In genomic region chr16:8937803-8938202, GRCh38 we compare ENCODE assay signal across 19 cellular contexts. TPM values are rescaled to one million over a fixed set of nuclear protein-coding genes. Genes with fewer than 3 reads are reported as not detected.
DNase-seq lines count a peak whose midpoint lies in the region; ATAC-seq and TF ChIP-seq lines count a peak whose summit lies in the region.
"Had no signal": no experiment of that assay in that cellular context is flagged by ENCODE, and none has a peak within 500 bp of the region (broad histone marks: within the 10 kb centered on the region; RNA-seq: fewer than 3 reads in every experiment).

No MANE protein-coding gene starts in this region.

- intact Hi-C loops in activated CD8-positive, alpha-beta T cell treated with anti-CD3 and anti-CD28 coated beads for 36 hours (cut with micrococcal nuclease), result no loop called here

- H2AFZ ChIP-seq in KMS-11 (ENCODE audit: low read depth), result no peak overlapping the region

- no peaks in the 10 kb centered on the region for H3K27me3 ChIP-seq in KMS-11 (ENCODE audit: insufficient read depth, low read depth)
- H3K27me3 ChIP-seq: cardiac muscle cell, spleen had no signal

- H3K4me1 Mint-ChIP-seq in activated CD8-positive, alpha-beta T cell treated with anti-CD3 and anti-CD28 coated beads for 36 hours (ENCODE audit: low read depth), result peaks cover 80% of the 10 kb centered on the region
- H3K4me1 Mint-ChIP-seq in activated CD8-positive, alpha-beta T cell treated with anti-CD3 and anti-CD28 coated beads, Interleukin-2, amount 10 ng/mL, durations not matched to agents 7 days and 5 days (ENCODE audit: low read depth), result peaks cover 57% of the 10 kb centered on the region
- peaks cover 83% of the 10 kb centered on the region for H3K4me1 Mint-ChIP-seq in central memory CD8-positive, alpha-beta T cell
- peaks cover 57% of the 10 kb centered on the region for H3K4me1 Mint-ChIP-seq in neural crest cell

- no peak for DNase-seq in activated CD8-positive, alpha-beta T cell treated with anti-CD3 and anti-CD28 coated beads for 36 hours
- no peak for DNase-seq in activated CD8-positive, alpha-beta T cell treated with anti-CD3 and anti-CD28 coated beads, Interleukin-2, amount 10 ng/mL, durations not matched to agents 7 days and 5 days
- DNase-seq in central memory CD8-positive, alpha-beta T cell (ENCODE audit: low spot score in 2 of 2), result no peak
- DNase-seq in neural crest cell (ENCODE audit: low read depth, low spot score), result no peak
- no peak for DNase-seq in NCI-H2171 (lab: John Stamatoyannopoulos, UW)
- DNase-seq in RPMI8226, result no peak
- DNase-seq: amniotic stem cell, head of caudate nucleus, NCI-H1694 treated with DMSO at 0.1 percent for 48 hours, NCI-H446, spleen had no signal

- H3K27me3 Mint-ChIP-seq in activated CD8-positive, alpha-beta T cell treated with anti-CD3 and anti-CD28 coated beads for 36 hours, result no peaks in the 10 kb centered on the region
- H3K27me3 Mint-ChIP-seq in activated CD8-positive, alpha-beta T cell treated with anti-CD3 and anti-CD28 coated beads, Interleukin-2, amount 10 ng/mL, durations not matched to agents 7 days and 5 days (ENCODE audit: low read depth), result no peaks in the 10 kb centered on the region
- H3K27me3 Mint-ChIP-seq in central memory CD8-positive, alpha-beta T cell, result no peaks in the 10 kb centered on the region
- no peaks in the 10 kb centered on the region for H3K27me3 Mint-ChIP-seq in neural crest cell (ENCODE audit: low read depth)

- no peak overlapping the region for H3K4me2 ChIP-seq in KMS-11

- no peak overlapping the region for H3K4me3 Mint-ChIP-seq in activated CD8-positive, alpha-beta T cell treated with anti-CD3 and anti-CD28 coated beads for 36 hours
- H3K4me3 Mint-ChIP-seq in activated CD8-positive, alpha-beta T cell treated with anti-CD3 and anti-CD28 coated beads, Interleukin-2, amount 10 ng/mL, durations not matched to agents 7 days and 5 days, result no peak overlapping the region
- peak overlapping the region; percentile 25 for H3K4me3 Mint-ChIP-seq in central memory CD8-positive, alpha-beta T cell
- H3K4me3 Mint-ChIP-seq in neural crest cell, result no peak overlapping the region

- H3K4me1 ChIP-seq in KMS-11 (ENCODE audit: low read depth, poor library complexity, severe bottlenecking), result peaks cover 66% of the 10 kb centered on the region

- H3K4me3 ChIP-seq in KMS-11 (IDR thresholded peaks at IDR 0.05; ENCODE audit: insufficient read depth, low read depth, low read length), result no peak overlapping the region
- H3K4me3 ChIP-seq: cardiac muscle cell, spleen had no signal

- peaks cover 2% of the 10 kb centered on the region for H3K36me3 Mint-ChIP-seq in activated CD8-positive, alpha-beta T cell treated with anti-CD3 and anti-CD28 coated beads for 36 hours (ENCODE audit: low read depth)
- peaks cover 10% of the 10 kb centered on the region for H3K36me3 Mint-ChIP-seq in activated CD8-positive, alpha-beta T cell treated with anti-CD3 and anti-CD28 coated beads, Interleukin-2, amount 10 ng/mL, durations not matched to agents 7 days and 5 days (ENCODE audit: low read depth)
- peaks cover 16% of the 10 kb centered on the region for H3K36me3 Mint-ChIP-seq in central memory CD8-positive, alpha-beta T cell (ENCODE audit: insufficient read depth)
- H3K36me3 Mint-ChIP-seq in neural crest cell (ENCODE audit: low read depth), result no peaks in the 10 kb centered on the region

- H3K9me3 Mint-ChIP-seq in activated CD8-positive, alpha-beta T cell treated with anti-CD3 and anti-CD28 coated beads for 36 hours, result no peaks in the 10 kb centered on the region
- H3K9me3 Mint-ChIP-seq in activated CD8-positive, alpha-beta T cell treated with anti-CD3 and anti-CD28 coated beads, Interleukin-2, amount 10 ng/mL, durations not matched to agents 7 days and 5 days (ENCODE audit: insufficient read depth), result no peaks in the 10 kb centered on the region
- no peaks in the 10 kb centered on the region for H3K9me3 Mint-ChIP-seq in central memory CD8-positive, alpha-beta T cell
- no peaks in the 10 kb centered on the region for H3K9me3 Mint-ChIP-seq in neural crest cell

- H3K9ac ChIP-seq in KMS-11, result no peak overlapping the region

- H3K36me3 ChIP-seq in KMS-11 (ENCODE audit: insufficient read depth), result no peaks in the 10 kb centered on the region
- H3K36me3 ChIP-seq: cardiac muscle cell had no signal

- peak overlapping the region; percentile 14; the same call in 1 of the 2 replicates for H3K27ac ChIP-seq in KMS-11
- H3K27ac ChIP-seq: cardiac muscle cell, spleen had no signal

- no peak for TF ChIP-seq CTCF in activated CD8-positive, alpha-beta T cell treated with anti-CD3 and anti-CD28 coated beads for 36 hours (IDR thresholded peaks at IDR 0.05)
- TF ChIP-seq CTCF in KMS-11 (conservative IDR thresholded peaks at IDR 0.05; ENCODE audit: low read depth, low read length), result no peak
- TF ChIP-seq CTCF in neural crest cell (conservative IDR thresholded peaks at IDR 0.05), result no peak

- peak overlapping the region; percentile 42 for H3K27ac Mint-ChIP-seq in activated CD8-positive, alpha-beta T cell treated with anti-CD3 and anti-CD28 coated beads for 36 hours
- H3K27ac Mint-ChIP-seq in activated CD8-positive, alpha-beta T cell treated with anti-CD3 and anti-CD28 coated beads, Interleukin-2, amount 10 ng/mL, durations not matched to agents 7 days and 5 days, result no peak overlapping the region
- H3K27ac Mint-ChIP-seq in central memory CD8-positive, alpha-beta T cell (ENCODE audit: low read depth), result no peak overlapping the region
- H3K27ac Mint-ChIP-seq in neural crest cell (ENCODE audit: unreplicated experiment), result peak overlapping the region; percentile 87

- POLR2A ChIA-PET in activated CD8-positive, alpha-beta T cell treated with anti-CD3 and anti-CD28 coated beads for 36 hours (lab: Charles Lee), result no interaction called here
- POLR2A ChIA-PET in activated CD8-positive, alpha-beta T cell treated with anti-CD3 and anti-CD28 coated beads, Interleukin-2, amount 10 ng/mL, durations not matched to agents 7 days and 5 days (lab: Charles Lee), result no interaction called here

- peaks cover 100% of the 10 kb centered on the region for H3K79me2 ChIP-seq in KMS-11 (ENCODE audit: insufficient read depth, low read depth)

- H4K20me1 ChIP-seq in KMS-11 (ENCODE audit: insufficient read depth), result peaks cover 97% of the 10 kb centered on the region

- CTCF ChIA-PET in activated CD8-positive, alpha-beta T cell treated with anti-CD3 and anti-CD28 coated beads for 36 hours (lab: Charles Lee), result interaction anchor here (1.3 to 5.1 kb wide), 6 partner anchors 9 to 202 kb away, joined by 3 to 72 read pairs (median 16); no protein-coding TSS in a partner anchor
- CTCF ChIA-PET in activated CD8-positive, alpha-beta T cell treated with anti-CD3 and anti-CD28 coated beads, Interleukin-2, amount 10 ng/mL, durations not matched to agents 7 days and 5 days (lab: Charles Lee), result interaction anchor here (1.4 to 4.5 kb wide), 2 partner anchors 11 to 71 kb away, joined by 3 to 66 read pairs; no protein-coding TSS in a partner anchor

- ATAC-seq in activated CD8-positive, alpha-beta T cell treated with anti-CD3 and anti-CD28 coated beads for 36 hours, result no peak
- no peak for ATAC-seq in activated CD8-positive, alpha-beta T cell treated with anti-CD3 and anti-CD28 coated beads, Interleukin-2, amount 10 ng/mL, durations not matched to agents 7 days and 5 days
- no peak for ATAC-seq in central memory CD8-positive, alpha-beta T cell (replicated peaks; ENCODE audit: extremely low read depth, poor library complexity, severe bottlenecking)
- ATAC-seq in HG02884 (IDR thresholded peaks at IDR 0.05; ENCODE audit: unreplicated experiment), result no peak

RNA-seq across cellular contexts. Expression of gene USP7, which starts 25.9 kb away (rescaled TPM):
- total RNA-seq in activated CD8-positive, alpha-beta T cell treated with anti-CD3 and anti-CD28 coated beads for 36 hours, result 100 to 1,000 TPM; 155 to 163 TPM
- total RNA-seq in activated CD8-positive, alpha-beta T cell treated with anti-CD3 and anti-CD28 coated beads, Interleukin-2, amount 10 ng/mL, durations not matched to agents 7 days and 5 days, result 100 to 1,000 TPM; 134 to 144 TPM
- 151 and 162 TPM in 2 replicates for total RNA-seq in neural crest cell

RNA-seq across cellular contexts. Expression of gene LITAFD, which starts 55.7 kb away (rescaled TPM):
- not detected for total RNA-seq in activated CD8-positive, alpha-beta T cell treated with anti-CD3 and anti-CD28 coated beads for 36 hours
- not detected for total RNA-seq in activated CD8-positive, alpha-beta T cell treated with anti-CD3 and anti-CD28 coated beads, Interleukin-2, amount 10 ng/mL, durations not matched to agents 7 days and 5 days
- total RNA-seq in neural crest cell, result not detected in 2 replicates
- total RNA-seq: A172; cardiac muscle cell; lung microvascular endothelial cell; posterior vena cava; spleen; T-helper 2 cell treated with Interferon-gamma antibody and Interleukin-4, amounts not matched to agents 100 ng/mL and 5 ng/mL, for 36 hours; temporal lobe had no signal

Comparison
In these comparisons a context has a peak if more than half of its experiments do, and no peak if none do; other contexts are left out.
1. H3K27ac Mint-ChIP-seq: peak in activated CD8-positive, alpha-beta T cell treated with anti-CD3 and anti-CD28 coated beads for 36 hours (single experiment) and neural crest cell (single experiment); none in activated CD8-positive, alpha-beta T cell treated with anti-CD3 and anti-CD28 coated beads, Interleukin-2, amount 10 ng/mL, durations not matched to agents 7 days and 5 days (single experiment) and central memory CD8-positive, alpha-beta T cell (single experiment).